In the genomic region with DNA sequence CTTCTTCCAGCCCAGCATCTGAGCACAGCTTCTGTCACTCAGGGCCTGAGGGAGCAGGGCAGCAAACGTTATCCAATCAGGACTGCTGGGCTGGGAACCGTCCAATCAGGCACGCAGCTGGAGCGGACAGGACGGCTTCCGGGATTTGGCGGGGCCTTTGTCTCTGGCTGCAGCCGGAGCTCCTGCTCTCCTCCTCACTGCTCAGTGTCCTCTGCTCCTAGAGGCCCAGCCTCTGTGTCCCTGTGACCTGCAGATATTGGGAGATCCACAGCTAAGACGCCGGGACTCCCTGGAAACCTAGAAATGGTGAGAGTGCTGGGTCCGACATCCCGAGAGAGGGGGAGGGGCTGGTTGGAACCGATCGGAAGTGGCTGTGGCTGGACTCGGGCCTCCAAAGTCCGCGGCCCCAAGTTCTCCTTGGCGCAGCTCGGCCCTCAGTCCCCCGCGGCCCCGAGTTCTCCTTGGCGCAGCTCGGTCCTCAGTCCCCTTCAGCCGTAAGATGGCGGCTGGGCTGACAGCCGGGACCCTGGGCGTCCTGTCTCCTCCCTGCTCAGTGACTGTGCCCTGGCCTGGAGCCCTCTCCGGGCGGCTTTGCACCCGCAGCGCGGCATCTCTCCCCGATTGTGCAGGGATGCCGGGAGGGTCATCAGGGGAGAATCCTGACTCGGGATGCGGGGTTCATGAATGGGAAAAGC, we compare ENCODE assay signal across 8 cellular contexts. TPM values are rescaled to one million over a fixed set of nuclear protein-coding genes. Genes with fewer than 3 reads are reported as not detected.
DNase-seq lines count a peak whose midpoint lies in the region; ATAC-seq, FAIRE-seq and TF ChIP-seq lines count a peak whose summit lies in the region.

Gene ZNF107, plus strand, starts transcription at position 154 of the 695 bp plus-strand sequence. Its CDS starts 150 bp downstream, at position 304.

- H3K4me3 ChIP-seq in OCI-LY7 (ENCODE audit: low read depth, low read length, poor library complexity, severe bottlenecking) (peak within 1 kb of the TSS; percentile 93), epithelial cell of esophagus (ENCODE audit: low read length) (peak within 1 kb of the TSS; percentile 85), mononuclear cell (ENCODE audit: low read length) (peak within 1 kb of the TSS; percentile 92)

- H3K27me3 ChIP-seq in mononuclear cell (ENCODE audit: insufficient read depth, low read length): no peaks in the 10 kb centered on the region

- H3K79me2 ChIP-seq in OCI-LY7 (ENCODE audit: insufficient read depth, low read depth, low read length): peaks cover 71% of the 10 kb centered on the region

- no peak for TF ChIP-seq CTCF in D721Med (IDR thresholded peaks at IDR 0.05; ENCODE audit: insufficient read depth, missing control alignments)
- no peak for TF ChIP-seq CTCF in OCI-LY7 (conservative IDR thresholded peaks at IDR 0.05; ENCODE audit: low read length)
- TF ChIP-seq CTCF in epithelial cell of esophagus (IDR thresholded peaks at IDR 0.05; ENCODE audit: insufficient read depth, low read depth, low read length, missing control alignments): no peak

- H3K27ac ChIP-seq in OCI-LY7 (ENCODE audit: low read depth, low read length, poor library complexity, severe bottlenecking): peak within 1 kb of the TSS; percentile 89

- H3K9me3 ChIP-seq in OCI-LY7 (ENCODE audit: low read length): no peaks in the 10 kb centered on the region
- no peaks in the 10 kb centered on the region for H3K9me3 ChIP-seq in mononuclear cell (ENCODE audit: low read depth, low read length)

- peaks cover 38% of the 10 kb centered on the region for H3K36me3 ChIP-seq in OCI-LY7 (ENCODE audit: insufficient read depth, low read length)

- FAIRE-seq in D721Med (lab: Jason Lieb, UNC): no peak

- DNase-seq in D721Med (ENCODE audit: insufficient read length, low spot score) (peak; percentile 70), HuH-7.5 (ENCODE audit: low spot score) (peak; percentile 84), OCI-LY7 (ENCODE audit: low spot score) (peak; percentile 95), activated T-cell treated with anti-CD3 and anti-CD28 coated beads for 1 hour (ENCODE audit: low read depth) (peak; percentile 65), epithelial cell of esophagus (ENCODE audit: low read depth) (peak; percentile 92)
- peak; percentile 55 to 73 for DNase-seq in stimulated activated CD8-positive, alpha-beta memory T cell treated with anti-CD3 and anti-CD28 coated beads, Interleukin-4, amount 100 ng/mL, for 1 hour (ENCODE audit: low read depth in 2 of 2, low spot score in 1 of 2)

- H3K4me2 ChIP-seq in OCI-LY7 (ENCODE audit: low read length): peak within 1 kb of the TSS; percentile 95

- H3K4me1 ChIP-seq in OCI-LY7 (ENCODE audit: insufficient read depth, low read length, poor library complexity, severe bottlenecking): peaks cover 30% of the 10 kb centered on the region
- H3K4me1 ChIP-seq in mononuclear cell (ENCODE audit: insufficient read depth, low read length): peaks cover 30% of the 10 kb centered on the region

- H2AFZ ChIP-seq in OCI-LY7 (ENCODE audit: low read length): peak within 1 kb of the TSS; percentile 81

- intact Hi-C loops in OCI-LY7 (cut with micrococcal nuclease; ENCODE audit: unreplicated experiment): loop anchor here (1.0 to 5.0 kb wide), 2 partner anchors 21 to 126 kb away; partner anchors contain the start of gene ZNF138

- peak; percentile 99 for ATAC-seq in GM21526 (IDR thresholded peaks at IDR 0.05; ENCODE audit: low FRiP score, unreplicated experiment)

- POLR2A ChIA-PET in OCI-LY7 (lab: Charles Lee): interaction anchor here (0.5 to 3.7 kb wide), 18 partner anchors 9 to 348 kb away, joined by 3 to 45 read pairs (median 4); partner anchors contain the start of genes ERV3-1, ZNF138 and ZNF680

- no peaks in the 10 kb centered on the region for H3K9me2 ChIP-seq in OCI-LY7 (ENCODE audit: insufficient read depth, low read length)

- H4K20me1 ChIP-seq in OCI-LY7 (ENCODE audit: insufficient read depth, low read length): peaks cover 9% of the 10 kb centered on the region; the same call in 1 of the 2 replicates

- no TSS peak for BruUV-seq in OCI-LY7 (replicated peaks; lab: Mats Ljungman, UMichigan)

- CTCF ChIA-PET in OCI-LY7 (lab: Charles Lee; ENCODE audit: unreplicated experiment): interaction anchor here (1.5 kb wide), 1 partner anchor 23 kb away, joined by 5 read pairs; no protein-coding TSS in a partner anchor

RNA-seq across cellular contexts. Expression of gene ZNF107, which starts in this region (rescaled TPM):
- 63.3 and 68.9 TPM in 2 replicates for total RNA-seq in OCI-LY7 (2014; rRNA removed; shearing (Covaris generic))
- total RNA-seq in OCI-LY7 (2022) (92.2 and 97.0 TPM in 2 replicates), mononuclear cell (22.0 TPM)

Comparison
In these comparisons a context has a peak if more than half of its experiments do, and no peak if none do; other contexts are left out.
1. Peak in every context shown above with its lines: DNase-seq, ATAC-seq, H3K4me3 ChIP-seq and H3K27ac ChIP-seq.